Comparison of ENCODE assay signal across 22 cellular contexts in genomic region chrX:113947548-113947947, GRCh38.
DNase-seq lines count a peak whose midpoint lies in the region; ATAC-seq and TF ChIP-seq lines count a peak whose summit lies in the region.
"Had no signal": no experiment of that assay in that cellular context is flagged by ENCODE, and none has a peak within 500 bp of the region (broad histone marks: within the 10 kb centered on the region; RNA-seq: fewer than 3 reads in every experiment).

No MANE protein-coding gene starts in this region.

- no peaks in the 10 kb centered on the region for H3K79me2 ChIP-seq in OCI-LY3 (ENCODE audit: low read length)

- ATAC-seq in T-cell (replicated peaks in 1 of 4) = no peak
- ATAC-seq: heart left ventricle had no signal

- peak; percentile 30; the same call in 1 of the 2 replicates for TF ChIP-seq CTCF in OCI-LY3 (IDR thresholded peaks at IDR 0.05; ENCODE audit: low read depth, low read length)
- TF ChIP-seq CTCF in endodermal cell (conservative IDR thresholded peaks at IDR 0.05) = peak; percentile 75
- TF ChIP-seq CTCF in neural crest cell (conservative IDR thresholded peaks at IDR 0.05) = peak; percentile 46

- H3K27ac ChIP-seq in OCI-LY3 (ENCODE audit: low read length) (no peak overlapping the region), endodermal cell (ENCODE audit: low read depth, low read length) (no peak overlapping the region)
- H3K27ac ChIP-seq: BLaER1, heart left ventricle, Peyer's patch, prostate gland, suprapubic skin had no signal

- H3K4me1 Mint-ChIP-seq in endodermal cell (peaks cover 11% of the 10 kb centered on the region), neural crest cell (no peaks in the 10 kb centered on the region), T-cell (no peaks in the 10 kb centered on the region)
- H3K4me1 Mint-ChIP-seq: nephron progenitor cell had no signal

- no peaks in the 10 kb centered on the region for H4K20me1 ChIP-seq in OCI-LY3 (ENCODE audit: insufficient read depth, low read length)
- H4K20me1 ChIP-seq: BLaER1 had no signal

- 83% methylated on average over 1 of the region's 1 CpG; no CpG with 5 or more reads in 1 of the 2 experiments for WGBS in endodermal cell (ENCODE audit: insufficient coverage in 1 of 2, insufficient read length in 1 of 2), 2 experiments

- H3K36me3 ChIP-seq in H7 (replicated peaks; ENCODE audit: control insufficient read depth, insufficient read depth, low read length) (peaks cover 2% of the 10 kb centered on the region), OCI-LY3 (replicated peaks; ENCODE audit: low read depth, low read length) (no peaks in the 10 kb centered on the region), endodermal cell (ENCODE audit: control insufficient read depth, insufficient read depth, low read length) (peaks cover 9% of the 10 kb centered on the region)
- H3K36me3 ChIP-seq: BLaER1, heart left ventricle, Peyer's patch, prostate gland, suprapubic skin had no signal

- H3K4me3 ChIP-seq in H7 (ENCODE audit: insufficient read depth, low read depth, low read length) = no peak overlapping the region
- H3K4me3 ChIP-seq in OCI-LY3 (ENCODE audit: low read length) = no peak overlapping the region
- H3K4me3 ChIP-seq in endodermal cell (ENCODE audit: low read length) = no peak overlapping the region
- H3K4me3 ChIP-seq: BLaER1, heart left ventricle, Peyer's patch, prostate gland, suprapubic skin had no signal

- no peak overlapping the region for H2AFZ ChIP-seq in OCI-LY3 (ENCODE audit: low read depth, low read length)

- no peak overlapping the region for H3K4me2 ChIP-seq in OCI-LY3 (ENCODE audit: low read length)
- H3K4me2 ChIP-seq: BLaER1 had no signal

- DNase-seq in H7 (peak; percentile 14), endodermal cell (no peak), neural crest cell (ENCODE audit: low read depth, low spot score) (no peak), NCI-H1417 treated with DMSO at 0.1 percent for 48 hours (lab: John Stamatoyannopoulos, UW) (no peak), LoVo (ENCODE audit: low spot score) (no peak), T-cell (no peak)
- DNase-seq: activated CD4-positive, alpha-beta memory T cell treated with anti-CD3 and anti-CD28 coated beads for 36 hours; activated naive CD4-positive, alpha-beta T cell treated with Interleukin-2 at 50 U/mL for 16 hours; aorta; effector memory CD4-positive, alpha-beta T cell; GDM1; heart left ventricle; IMR-90; NCI-H1092; NCI-H2171 treated with DMSO at 0.1 percent for 48 hours; NCI-H748 treated with DMSO at 0.1 percent for 48 hours; nephron progenitor cell; Peyer's patch had no signal

- H3K9me3 ChIP-seq in OCI-LY3 (ENCODE audit: insufficient read depth, low read length) = no peaks in the 10 kb centered on the region; the same call in 1 of the 2 replicates
- H3K9me3 ChIP-seq in endodermal cell (ENCODE audit: control insufficient read depth, low read length) = peaks cover 17% of the 10 kb centered on the region
- H3K9me3 ChIP-seq: Peyer's patch, prostate gland, suprapubic skin had no signal

- peaks cover 12% of the 10 kb centered on the region for H3K9me3 Mint-ChIP-seq in endodermal cell
- H3K9me3 Mint-ChIP-seq in neural crest cell = peaks cover 8% of the 10 kb centered on the region
- peaks cover 0 to 5% (median 5%) of the 10 kb centered on the region in 3 donors for H3K9me3 Mint-ChIP-seq in T-cell

- POLR2A ChIA-PET in T-cell (lab: Charles Lee) = no interaction called here

- CTCF ChIA-PET in T-cell (lab: Charles Lee) = no interaction called here

- H3K36me3 Mint-ChIP-seq in endodermal cell (ENCODE audit: low read depth) = peaks cover 50% of the 10 kb centered on the region
- peaks cover 7% of the 10 kb centered on the region for H3K36me3 Mint-ChIP-seq in neural crest cell (ENCODE audit: low read depth)
- H3K36me3 Mint-ChIP-seq in T-cell = no peaks in the 10 kb centered on the region
- H3K36me3 Mint-ChIP-seq: activated CD4-positive, alpha-beta memory T cell treated with anti-CD3 and anti-CD28 coated beads for 36 hours had no signal

- H3K27ac Mint-ChIP-seq in endodermal cell (no peak overlapping the region), neural crest cell (ENCODE audit: unreplicated experiment) (no peak overlapping the region), T-cell (no peak overlapping the region)
- H3K27ac Mint-ChIP-seq: activated CD4-positive, alpha-beta memory T cell treated with anti-CD3 and anti-CD28 coated beads for 36 hours; nephron progenitor cell had no signal

- H3K27me3 ChIP-seq in H7 (ENCODE audit: control insufficient read depth, insufficient read depth, low read length) (no peaks in the 10 kb centered on the region), OCI-LY3 (ENCODE audit: low read depth, low read length) (no peaks in the 10 kb centered on the region), endodermal cell (ENCODE audit: control insufficient read depth, insufficient read depth, low read length, poor library complexity, severe bottlenecking) (no peaks in the 10 kb centered on the region)
- H3K27me3 ChIP-seq: Peyer's patch, suprapubic skin had no signal

- H3K27me3 Mint-ChIP-seq in endodermal cell (ENCODE audit: insufficient read depth) = no peaks in the 10 kb centered on the region
- no peaks in the 10 kb centered on the region for H3K27me3 Mint-ChIP-seq in neural crest cell (ENCODE audit: low read depth)
- peaks cover 0 to 4% of the 10 kb centered on the region in 2 donors for H3K27me3 Mint-ChIP-seq in T-cell
- H3K27me3 Mint-ChIP-seq: activated CD4-positive, alpha-beta memory T cell treated with anti-CD3 and anti-CD28 coated beads for 36 hours had no signal

- no peaks in the 10 kb centered on the region for H3K4me1 ChIP-seq in OCI-LY3 (ENCODE audit: low read length)
- H3K4me1 ChIP-seq in endodermal cell (ENCODE audit: control insufficient read depth, insufficient read depth, low read length) = no peaks in the 10 kb centered on the region
- H3K4me1 ChIP-seq: BLaER1, heart left ventricle, Peyer's patch, prostate gland, suprapubic skin had no signal

- H3K4me3 Mint-ChIP-seq in endodermal cell (no peak overlapping the region), neural crest cell (no peak overlapping the region), T-cell (no peak overlapping the region)
- H3K4me3 Mint-ChIP-seq: activated CD4-positive, alpha-beta memory T cell treated with anti-CD3 and anti-CD28 coated beads for 36 hours; nephron progenitor cell had no signal

- H3K9ac ChIP-seq in OCI-LY3 (ENCODE audit: low read length) (no peak overlapping the region), endodermal cell (ENCODE audit: extremely low read depth, low read length, poor library complexity, severe bottlenecking) (no peak overlapping the region)
- H3K9ac ChIP-seq: BLaER1 had no signal
